ENCODE assay signal across 2 cellular contexts in the genomic region with DNA sequence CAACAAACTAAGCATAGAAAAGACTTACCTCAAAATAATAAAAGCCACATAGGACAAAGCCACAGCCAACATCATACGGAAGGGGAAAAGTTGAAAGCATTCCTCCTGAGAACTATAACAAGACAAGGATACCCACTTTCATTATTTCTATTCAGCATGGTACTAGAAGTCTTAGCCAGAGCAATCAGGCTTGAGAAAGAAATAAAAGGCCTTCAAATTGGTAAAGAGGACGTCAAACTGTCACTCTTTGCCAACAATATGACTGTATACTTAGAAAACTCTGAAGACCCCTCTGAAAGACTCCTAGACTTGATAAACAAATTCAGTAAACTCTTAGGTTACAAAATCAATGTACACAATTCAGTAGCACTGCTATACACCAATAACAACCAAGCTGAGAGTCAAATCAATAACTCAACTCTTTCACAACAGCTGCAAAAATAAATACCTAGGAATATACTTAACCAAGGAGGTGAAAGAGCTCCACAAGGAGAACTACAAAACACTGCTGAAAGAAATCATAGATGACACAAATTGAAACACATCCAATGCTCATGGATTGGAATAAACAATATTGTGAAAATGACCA.
TF ChIP-seq lines count a peak whose summit lies in the region.

No MANE protein-coding gene starts in this region.

TF ChIP-seq in endothelial cell of umbilical vein, 7 proteins besides CTCF, POLR2A, EP300 and RAD21:
- no peak for TF ChIP-seq EZH2 (IDR thresholded peaks at IDR 0.05; ENCODE audit: borderline replicate concordance, low read depth, low read length, severe bottlenecking)
- TF ChIP-seq GATA2 (IDR thresholded peaks at IDR 0.05; ENCODE audit: insufficient read depth, insufficient read length, low read depth, low read length), result no peak
- no peak for TF ChIP-seq FOS (IDR thresholded peaks at IDR 0.05; ENCODE audit: borderline replicate concordance, insufficient read depth, low read length)
- no peak for TF ChIP-seq POLR2AphosphoS5 (IDR thresholded peaks at IDR 0.05; ENCODE audit: insufficient read depth, low read depth, low read length)
- TF ChIP-seq, protein P1, sequence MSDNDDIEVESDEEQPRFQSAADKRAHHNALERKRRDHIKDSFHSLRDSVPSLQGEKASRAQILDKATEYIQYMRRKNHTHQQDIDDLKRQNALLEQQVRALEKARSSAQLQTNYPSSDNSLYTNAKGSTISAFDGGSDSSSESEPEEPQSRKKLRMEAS (IDR thresholded peaks at IDR 0.05; ENCODE audit: insufficient read depth, insufficient read length), result no peak

TF ChIP-seq in GM23338, 12 proteins besides CTCF, POLR2A, EP300 and RAD21:
- no peak for TF ChIP-seq POLR2AphosphoS5 (IDR thresholded peaks at IDR 0.05; ENCODE audit: low read depth)
- TF ChIP-seq EZH2phosphoT487 (IDR thresholded peaks at IDR 0.05; ENCODE audit: unreplicated experiment), result no peak
- no peak for TF ChIP-seq JUNB (IDR thresholded peaks at IDR 0.05; ENCODE audit: unreplicated experiment)
- TF ChIP-seq, protein P2, sequence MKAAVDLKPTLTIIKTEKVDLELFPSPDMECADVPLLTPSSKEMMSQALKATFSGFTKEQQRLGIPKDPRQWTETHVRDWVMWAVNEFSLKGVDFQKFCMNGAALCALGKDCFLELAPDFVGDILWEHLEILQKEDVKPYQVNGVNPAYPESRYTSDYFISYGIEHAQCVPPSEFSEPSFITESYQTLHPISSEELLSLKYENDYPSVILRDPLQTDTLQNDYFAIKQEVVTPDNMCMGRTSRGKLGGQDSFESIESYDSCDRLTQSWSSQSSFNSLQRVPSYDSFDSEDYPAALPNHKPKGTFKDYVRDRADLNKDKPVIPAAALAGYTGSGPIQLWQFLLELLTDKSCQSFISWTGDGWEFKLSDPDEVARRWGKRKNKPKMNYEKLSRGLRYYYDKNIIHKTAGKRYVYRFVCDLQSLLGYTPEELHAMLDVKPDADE (IDR thresholded peaks at IDR 0.05), result no peak
- no peak for TF ChIP-seq STAT1 (IDR thresholded peaks at IDR 0.05; ENCODE audit: unreplicated experiment)
- TF ChIP-seq CREB1 (CRISPR knock-in tag; IDR thresholded peaks at IDR 0.05; ENCODE audit: low read depth), result no peak
- TF ChIP-seq NANOG (IDR thresholded peaks at IDR 0.05; ENCODE audit: borderline replicate concordance), result no peak
- TF ChIP-seq EZH2 (IDR thresholded peaks at IDR 0.05; ENCODE audit: low read depth, unreplicated experiment), result no peak
- TF ChIP-seq, protein P3, sequence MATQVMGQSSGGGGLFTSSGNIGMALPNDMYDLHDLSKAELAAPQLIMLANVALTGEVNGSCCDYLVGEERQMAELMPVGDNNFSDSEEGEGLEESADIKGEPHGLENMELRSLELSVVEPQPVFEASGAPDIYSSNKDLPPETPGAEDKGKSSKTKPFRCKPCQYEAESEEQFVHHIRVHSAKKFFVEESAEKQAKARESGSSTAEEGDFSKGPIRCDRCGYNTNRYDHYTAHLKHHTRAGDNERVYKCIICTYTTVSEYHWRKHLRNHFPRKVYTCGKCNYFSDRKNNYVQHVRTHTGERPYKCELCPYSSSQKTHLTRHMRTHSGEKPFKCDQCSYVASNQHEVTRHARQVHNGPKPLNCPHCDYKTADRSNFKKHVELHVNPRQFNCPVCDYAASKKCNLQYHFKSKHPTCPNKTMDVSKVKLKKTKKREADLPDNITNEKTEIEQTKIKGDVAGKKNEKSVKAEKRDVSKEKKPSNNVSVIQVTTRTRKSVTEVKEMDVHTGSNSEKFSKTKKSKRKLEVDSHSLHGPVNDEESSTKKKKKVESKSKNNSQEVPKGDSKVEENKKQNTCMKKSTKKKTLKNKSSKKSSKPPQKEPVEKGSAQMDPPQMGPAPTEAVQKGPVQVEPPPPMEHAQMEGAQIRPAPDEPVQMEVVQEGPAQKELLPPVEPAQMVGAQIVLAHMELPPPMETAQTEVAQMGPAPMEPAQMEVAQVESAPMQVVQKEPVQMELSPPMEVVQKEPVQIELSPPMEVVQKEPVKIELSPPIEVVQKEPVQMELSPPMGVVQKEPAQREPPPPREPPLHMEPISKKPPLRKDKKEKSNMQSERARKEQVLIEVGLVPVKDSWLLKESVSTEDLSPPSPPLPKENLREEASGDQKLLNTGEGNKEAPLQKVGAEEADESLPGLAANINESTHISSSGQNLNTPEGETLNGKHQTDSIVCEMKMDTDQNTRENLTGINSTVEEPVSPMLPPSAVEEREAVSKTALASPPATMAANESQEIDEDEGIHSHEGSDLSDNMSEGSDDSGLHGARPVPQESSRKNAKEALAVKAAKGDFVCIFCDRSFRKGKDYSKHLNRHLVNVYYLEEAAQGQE (IDR thresholded peaks at IDR 0.05; ENCODE audit: unreplicated experiment), result no peak
- no peak for TF ChIP-seq ZNF114 (CRISPR knock-in tag; IDR thresholded peaks at IDR 0.05)
